ENCODE assay signal across 21 cellular contexts in the genomic region with DNA sequence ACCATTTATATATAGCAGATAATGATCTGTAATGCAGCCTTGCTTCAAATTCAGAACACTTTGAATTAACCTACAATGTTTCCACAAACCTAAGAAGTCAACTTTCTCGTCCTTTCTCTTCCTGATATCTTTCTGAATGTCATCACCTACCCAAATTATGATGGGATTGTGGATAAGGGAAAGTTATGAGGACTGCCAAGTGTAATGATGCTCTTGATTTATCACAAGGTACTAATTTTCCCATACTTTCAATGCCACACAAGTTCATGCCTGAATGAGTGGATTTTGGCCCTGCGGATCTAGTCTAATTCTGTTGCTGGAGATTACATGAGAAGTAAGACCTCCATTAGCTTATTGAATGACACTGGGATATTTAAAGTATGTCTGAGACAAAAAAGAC.
DNase-seq lines count a peak whose midpoint lies in the region; ATAC-seq, FAIRE-seq and TF ChIP-seq lines count a peak whose summit lies in the region.
"Had no signal": no experiment of that assay in that cellular context is flagged by ENCODE, and none has a peak within 500 bp of the region (broad histone marks: within the 10 kb centered on the region; RNA-seq: fewer than 3 reads in every experiment).

No MANE protein-coding gene starts in this region.

- H3K36me3 ChIP-seq in endothelial cell of umbilical vein (ENCODE audit: control insufficient read depth in 2 of 2, extremely low read depth in 1 of 2, insufficient read depth in 2 of 2, low read length in 2 of 2): no peaks in the 10 kb centered on the region
- no peaks in the 10 kb centered on the region for H3K36me3 ChIP-seq in endodermal cell (ENCODE audit: control insufficient read depth, insufficient read depth, low read length)
- H3K36me3 ChIP-seq in aorta (ENCODE audit: control insufficient read depth in 1 of 2, insufficient read depth in 2 of 2, low read length in 1 of 2): no peaks in the 10 kb centered on the region
- H3K36me3 ChIP-seq: BLaER1, Peyer's patch had no signal

- TF ChIP-seq CTCF in endothelial cell of umbilical vein (IDR thresholded peaks at IDR 0.05; ENCODE audit: extremely low read depth in 1 of 2, insufficient read depth in 1 of 2, low read depth in 1 of 2, low read length in 2 of 2) (no peak), endodermal cell (conservative IDR thresholded peaks at IDR 0.05) (no peak)

- H3K9ac ChIP-seq in endothelial cell of umbilical vein (replicated peaks; ENCODE audit: extremely low read depth, insufficient read depth, low read length) (no peak overlapping the region), endodermal cell (ENCODE audit: extremely low read depth, low read length, poor library complexity, severe bottlenecking) (no peak overlapping the region)
- H3K9ac ChIP-seq: BLaER1, GM23248 had no signal

- H4K20me1 ChIP-seq in endothelial cell of umbilical vein (replicated peaks; ENCODE audit: control insufficient read depth, extremely low read depth, insufficient read depth, low read length): no peaks in the 10 kb centered on the region
- H4K20me1 ChIP-seq: BLaER1 had no signal

- H3K4me2 ChIP-seq in endothelial cell of umbilical vein (ENCODE audit: insufficient read depth, low read length): no peak overlapping the region
- H3K4me2 ChIP-seq: BLaER1 had no signal

- DNase-seq in NCI-H82 (lab: John Stamatoyannopoulos, UW) (peak; percentile 6), NCI-H82 treated with DMSO at 0.1 percent for 48 hours (lab: John Stamatoyannopoulos, UW; ENCODE audit: unreplicated experiment) (no peak), SK-N-DZ (ENCODE audit: low spot score) (peak; percentile 42), endothelial cell of umbilical vein (ENCODE audit: low read depth, low spot score) (peak; percentile 1), endodermal cell (no peak), NCI-H2081 (lab: John Stamatoyannopoulos, UW) (no peak), aorta (no peak)
- no peak for DNase-seq in activated CD4-positive, alpha-beta T cell treated with anti-CD3 and anti-CD28 coated beads, Interleukin-2, amount 10 ng/mL, durations not matched to agents 24 days and 14 days
- DNase-seq: CD4-positive, alpha-beta T cell; NCI-H1092; NCI-H1417 treated with DMSO at 0.1 percent for 48 hours; NCI-H187; NCI-H446 treated with DMSO at 0.1 percent for 48 hours; NCI-H526; Peyer's patch; SHP77 treated with DMSO at 0.1 percent for 48 hours had no signal

- no peaks in the 10 kb centered on the region for H3K79me2 ChIP-seq in endothelial cell of umbilical vein (ENCODE audit: control insufficient read depth, insufficient read depth, low read length)

- BruUV-seq in endothelial cell of umbilical vein (replicated peaks; lab: Mats Ljungman, UMichigan): no TSS peak

- TF ChIP-seq POLR2A in endothelial cell of umbilical vein (IDR thresholded peaks at IDR 0.05; ENCODE audit: low read depth, low read length): no peak

- no peaks in the 10 kb centered on the region for H3K27me3 Mint-ChIP-seq in activated CD4-positive, alpha-beta T cell treated with anti-CD3 and anti-CD28 coated beads, Interleukin-2, amount 10 ng/mL, durations not matched to agents 24 days and 14 days
- H3K27me3 Mint-ChIP-seq in endodermal cell (ENCODE audit: insufficient read depth): no peaks in the 10 kb centered on the region
- H3K27me3 Mint-ChIP-seq: CD4-positive, alpha-beta T cell had no signal

- POLR2A ChIA-PET in endothelial cell of umbilical vein (lab: Charles Lee): no interaction called here

- H3K4me1 ChIP-seq in endothelial cell of umbilical vein (ENCODE audit: control insufficient read depth, extremely low read depth, insufficient read depth, low read length) (peaks cover 13% of the 10 kb centered on the region), endodermal cell (ENCODE audit: control insufficient read depth, insufficient read depth, low read length) (peaks cover 10% of the 10 kb centered on the region), aorta (ENCODE audit: control insufficient read depth in 1 of 2, insufficient read depth in 2 of 2, low read length in 2 of 2) (no peaks in the 10 kb centered on the region)
- H3K4me1 ChIP-seq: BLaER1, Peyer's patch had no signal

- dilution Hi-C loops in endothelial cell of umbilical vein (cut with MboI; ENCODE audit: extremely low pct_ligation_motif_present, low sequenced_read_pairs): no loop called here

- intact Hi-C loops in endothelial cell of umbilical vein (cut with micrococcal nuclease) (no loop called here), aorta (cut with DNase I) (no loop called here)
- intact Hi-C loops in activated CD4-positive, alpha-beta T cell treated with anti-CD3 and anti-CD28 coated beads, Interleukin-2, amount 10 ng/mL, durations not matched to agents 24 days and 14 days (cut with micrococcal nuclease): no loop called here

- 100% methylated on average over 2 of the region's 2 CpGs; no CpG with 5 or more reads in 1 of the 2 experiments for WGBS in endodermal cell (ENCODE audit: insufficient coverage in 1 of 2, insufficient read length in 1 of 2), 2 experiments
- WGBS in aorta, 2 donors: 81 to 87% methylated on average over 2 of the region's 2 CpGs

- no peaks in the 10 kb centered on the region for H3K9me3 Mint-ChIP-seq in activated CD4-positive, alpha-beta T cell treated with anti-CD3 and anti-CD28 coated beads, Interleukin-2, amount 10 ng/mL, durations not matched to agents 24 days and 14 days
- no peaks in the 10 kb centered on the region for H3K9me3 Mint-ChIP-seq in endodermal cell
- H3K9me3 Mint-ChIP-seq: CD4-positive, alpha-beta T cell; IgD-negative memory B cell had no signal

- no peaks in the 10 kb centered on the region for H3K9me3 ChIP-seq in endothelial cell of umbilical vein (replicated peaks; ENCODE audit: control insufficient read depth, insufficient read depth, low read length)
- no peaks in the 10 kb centered on the region for H3K9me3 ChIP-seq in endodermal cell (ENCODE audit: control insufficient read depth, low read length)
- H3K9me3 ChIP-seq in aorta (ENCODE audit: control insufficient read depth, low read length): no peaks in the 10 kb centered on the region
- H3K9me3 ChIP-seq: BLaER1, Peyer's patch had no signal

- CTCF ChIA-PET in endothelial cell of umbilical vein (lab: Charles Lee): interaction anchor here (1.2 kb wide), 1 partner anchor 277 kb away, joined by 3 read pairs; no protein-coding TSS in a partner anchor

- H3K4me1 Mint-ChIP-seq in activated CD4-positive, alpha-beta T cell treated with anti-CD3 and anti-CD28 coated beads, Interleukin-2, amount 10 ng/mL, durations not matched to agents 24 days and 14 days: no peaks in the 10 kb centered on the region
- peaks cover 31% of the 10 kb centered on the region for H3K4me1 Mint-ChIP-seq in endodermal cell
- H3K4me1 Mint-ChIP-seq: IgD-negative memory B cell had no signal

- no peaks in the 10 kb centered on the region for H3K36me3 Mint-ChIP-seq in activated CD4-positive, alpha-beta T cell treated with anti-CD3 and anti-CD28 coated beads, Interleukin-2, amount 10 ng/mL, durations not matched to agents 24 days and 14 days (ENCODE audit: low read depth)
- no peaks in the 10 kb centered on the region for H3K36me3 Mint-ChIP-seq in endodermal cell (ENCODE audit: low read depth)

- H3K4me3 Mint-ChIP-seq in activated CD4-positive, alpha-beta T cell treated with anti-CD3 and anti-CD28 coated beads, Interleukin-2, amount 10 ng/mL, durations not matched to agents 24 days and 14 days: no peak overlapping the region
- H3K4me3 Mint-ChIP-seq in endodermal cell: no peak overlapping the region
- H3K4me3 Mint-ChIP-seq: CD4-positive, alpha-beta T cell; IgD-negative memory B cell had no signal

- H3K4me3 ChIP-seq in endothelial cell of umbilical vein (replicated peaks in 1 of 3; ENCODE audit: insufficient read depth in 1 of 3, low read depth in 1 of 3, low read length in 3 of 3): no peak overlapping the region
- H3K4me3 ChIP-seq in endodermal cell (ENCODE audit: low read length): no peak overlapping the region
- no peak overlapping the region for H3K4me3 ChIP-seq in aorta (ENCODE audit: low read length in 2 of 2)
- H3K4me3 ChIP-seq: BLaER1, Peyer's patch had no signal

- no peak overlapping the region for H2AFZ ChIP-seq in endothelial cell of umbilical vein (ENCODE audit: low read depth, low read length)
- H2AFZ ChIP-seq: GM23248 had no signal

- ATAC-seq in aorta (ENCODE audit: low FRiP score): no peak

- H3K9me1 ChIP-seq in endothelial cell of umbilical vein (replicated peaks; ENCODE audit: control insufficient read depth, extremely low read depth, insufficient read depth, low read length): no peaks in the 10 kb centered on the region

- H3K27ac Mint-ChIP-seq in activated CD4-positive, alpha-beta T cell treated with anti-CD3 and anti-CD28 coated beads, Interleukin-2, amount 10 ng/mL, durations not matched to agents 24 days and 14 days: no peak overlapping the region
- no peak overlapping the region for H3K27ac Mint-ChIP-seq in endodermal cell
- H3K27ac Mint-ChIP-seq: CD4-positive, alpha-beta T cell; IgD-negative memory B cell had no signal

- FAIRE-seq in endothelial cell of umbilical vein (lab: Jason Lieb, UNC): no peak
- FAIRE-seq: D721Med had no signal

- no peaks in the 10 kb centered on the region for H3K27me3 ChIP-seq in endothelial cell of umbilical vein (ENCODE audit: control insufficient read depth in 2 of 2, insufficient read depth in 2 of 2, low read length in 2 of 2)
- H3K27me3 ChIP-seq in endodermal cell (ENCODE audit: control insufficient read depth, insufficient read depth, low read length, poor library complexity, severe bottlenecking): no peaks in the 10 kb centered on the region
- H3K27me3 ChIP-seq in aorta (ENCODE audit: control insufficient read depth in 1 of 2, insufficient read depth in 2 of 2, low read length in 1 of 2): no peaks in the 10 kb centered on the region
- H3K27me3 ChIP-seq: BLaER1, Peyer's patch had no signal

- H3K27ac ChIP-seq in endothelial cell of umbilical vein (ENCODE audit: insufficient read depth, low read depth, low read length): no peak overlapping the region
- no peak overlapping the region for H3K27ac ChIP-seq in endodermal cell (ENCODE audit: low read depth, low read length)
- H3K27ac ChIP-seq in aorta (ENCODE audit: low read depth in 1 of 2, low read length in 2 of 2): no peak overlapping the region
- H3K27ac ChIP-seq: 22Rv1, BLaER1, GM23248, Peyer's patch had no signal

TF ChIP-seq in endothelial cell of umbilical vein, 7 proteins besides CTCF, POLR2A, EP300 and RAD21 (continues in another document):
- TF ChIP-seq MYC (IDR thresholded peaks at IDR 0.05; ENCODE audit: low read depth, low read length) (no peak), JUN (IDR thresholded peaks at IDR 0.05; ENCODE audit: borderline replicate concordance, insufficient read depth, insufficient read length, low read depth) (no peak), EZH2 (IDR thresholded peaks at IDR 0.05; ENCODE audit: borderline replicate concordance, low read depth, low read length, severe bottlenecking) (no peak), FOS (IDR thresholded peaks at IDR 0.05; ENCODE audit: borderline replicate concordance, insufficient read depth, low read length) (no peak), POLR2AphosphoS5 (IDR thresholded peaks at IDR 0.05; ENCODE audit: insufficient read depth, low read depth, low read length) (no peak)
- TF ChIP-seq, protein P1, sequence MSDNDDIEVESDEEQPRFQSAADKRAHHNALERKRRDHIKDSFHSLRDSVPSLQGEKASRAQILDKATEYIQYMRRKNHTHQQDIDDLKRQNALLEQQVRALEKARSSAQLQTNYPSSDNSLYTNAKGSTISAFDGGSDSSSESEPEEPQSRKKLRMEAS (IDR thresholded peaks at IDR 0.05; ENCODE audit: insufficient read depth, insufficient read length): no peak

Comparison
In these comparisons a context has a peak if more than half of its experiments do, and no peak if none do; other contexts are left out.
1. DNase-seq: peak in NCI-H82 (single experiment), SK-N-DZ (single experiment) and endothelial cell of umbilical vein (single experiment); none in NCI-H82 treated with DMSO at 0.1 percent for 48 hours (single experiment), activated CD4-positive, alpha-beta T cell treated with anti-CD3 and anti-CD28 coated beads, Interleukin-2, amount 10 ng/mL, durations not matched to agents 24 days and 14 days (single experiment), endodermal cell (single experiment), NCI-H2081 (0 of 2) and aorta (0 of 2).